1 cellular context compared by ENCODE assay signal in the genomic region with DNA sequence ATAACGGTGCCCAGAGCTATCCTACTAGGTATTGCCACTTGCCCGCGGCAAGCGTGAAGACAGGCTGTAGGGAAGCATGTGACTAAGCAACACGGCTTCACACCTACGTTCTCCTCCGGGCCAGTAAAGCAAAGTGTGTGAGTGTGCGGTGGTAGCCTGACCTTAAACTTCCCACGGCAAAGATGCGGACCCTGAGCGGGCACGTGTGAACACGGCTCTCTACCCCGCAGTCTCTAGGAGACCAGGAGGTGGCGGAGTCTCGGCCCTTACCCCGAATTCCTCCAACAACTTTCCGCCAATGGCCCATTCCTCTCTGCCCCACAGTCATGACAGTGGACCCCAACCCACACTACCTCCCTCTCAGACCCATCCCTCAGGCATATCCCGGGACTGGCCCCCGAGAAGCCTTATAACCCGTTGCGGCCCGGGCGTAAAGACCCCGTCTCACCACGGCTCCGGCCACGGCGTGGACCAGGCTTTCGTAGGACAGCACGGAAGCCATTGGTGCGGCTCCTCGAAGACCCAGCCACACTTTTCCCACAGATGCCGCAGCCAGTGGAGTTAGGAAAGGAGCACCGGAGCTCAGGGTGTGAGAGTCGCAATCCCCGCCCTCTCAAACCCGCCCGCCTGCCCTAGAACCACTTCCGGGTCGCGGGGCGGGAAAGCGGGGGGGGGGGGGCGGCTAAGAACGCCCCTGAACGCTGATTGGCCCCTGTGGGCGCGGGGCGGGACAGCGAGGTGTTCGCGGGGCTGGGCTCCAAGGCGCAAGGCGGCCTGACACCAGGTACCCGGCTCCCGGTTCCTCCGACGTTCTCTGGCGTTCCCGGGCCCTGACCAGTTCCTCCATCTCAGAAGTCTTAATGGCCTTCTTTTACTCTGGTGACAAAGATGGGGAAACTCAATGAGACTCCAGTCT.
TF ChIP-seq lines count a peak whose summit lies in the region.

A gene with protein sequence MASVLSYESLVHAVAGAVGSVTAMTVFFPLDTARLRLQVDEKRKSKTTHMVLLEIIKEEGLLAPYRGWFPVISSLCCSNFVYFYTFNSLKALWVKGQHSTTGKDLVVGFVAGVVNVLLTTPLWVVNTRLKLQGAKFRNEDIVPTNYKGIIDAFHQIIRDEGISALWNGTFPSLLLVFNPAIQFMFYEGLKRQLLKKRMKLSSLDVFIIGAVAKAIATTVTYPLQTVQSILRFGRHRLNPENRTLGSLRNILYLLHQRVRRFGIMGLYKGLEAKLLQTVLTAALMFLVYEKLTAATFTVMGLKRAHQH (minus strand): TSS at position 600 of the 916 bp plus-strand sequence. CDS start 98 bp downstream, at position 502.

TF ChIP-seq in K562, 482 proteins besides CTCF, POLR2A, EP300 and RAD21 (continued from another document and continues in another):
- TF ChIP-seq, protein P1, sequence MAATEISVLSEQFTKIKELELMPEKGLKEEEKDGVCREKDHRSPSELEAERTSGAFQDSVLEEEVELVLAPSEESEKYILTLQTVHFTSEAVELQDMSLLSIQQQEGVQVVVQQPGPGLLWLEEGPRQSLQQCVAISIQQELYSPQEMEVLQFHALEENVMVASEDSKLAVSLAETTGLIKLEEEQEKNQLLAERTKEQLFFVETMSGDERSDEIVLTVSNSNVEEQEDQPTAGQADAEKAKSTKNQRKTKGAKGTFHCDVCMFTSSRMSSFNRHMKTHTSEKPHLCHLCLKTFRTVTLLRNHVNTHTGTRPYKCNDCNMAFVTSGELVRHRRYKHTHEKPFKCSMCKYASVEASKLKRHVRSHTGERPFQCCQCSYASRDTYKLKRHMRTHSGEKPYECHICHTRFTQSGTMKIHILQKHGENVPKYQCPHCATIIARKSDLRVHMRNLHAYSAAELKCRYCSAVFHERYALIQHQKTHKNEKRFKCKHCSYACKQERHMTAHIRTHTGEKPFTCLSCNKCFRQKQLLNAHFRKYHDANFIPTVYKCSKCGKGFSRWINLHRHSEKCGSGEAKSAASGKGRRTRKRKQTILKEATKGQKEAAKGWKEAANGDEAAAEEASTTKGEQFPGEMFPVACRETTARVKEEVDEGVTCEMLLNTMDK (IDR thresholded peaks at IDR 0.05; ENCODE audit: borderline replicate concordance, insufficient read depth, low read depth, low read length, poor library complexity, severe bottlenecking), result peak; percentile 11
- TF ChIP-seq PHF8 (IDR thresholded peaks at IDR 0.05; ENCODE audit: borderline replicate concordance, low read length) (peak; percentile 68; the same call in 1 of the 2 replicates), ETV5 (CRISPR knock-in tag; IDR thresholded peaks at IDR 0.05; ENCODE audit: low read depth) (0 out of 2 replicates have a peak, but pooled peaks have one; percentile 30), ZNF217 (CRISPR knock-in tag; IDR thresholded peaks at IDR 0.05) (no peak), GTF2E2 (tag; IDR thresholded peaks at IDR 0.05) (no peak), ZNF589 (CRISPR knock-in tag; IDR thresholded peaks at IDR 0.05; ENCODE audit: low read depth) (0 out of 2 replicates have a peak, but pooled peaks have one; percentile 37), SMAD2 (IDR thresholded peaks at IDR 0.05; ENCODE audit: low read depth, low read length) (no peak), GABPB1 (CRISPR knock-in tag; IDR thresholded peaks at IDR 0.05) (peak; percentile 93), ZNF232 (CRISPR knock-in tag; IDR thresholded peaks at IDR 0.05) (no peak)
- TF ChIP-seq, protein P2, sequence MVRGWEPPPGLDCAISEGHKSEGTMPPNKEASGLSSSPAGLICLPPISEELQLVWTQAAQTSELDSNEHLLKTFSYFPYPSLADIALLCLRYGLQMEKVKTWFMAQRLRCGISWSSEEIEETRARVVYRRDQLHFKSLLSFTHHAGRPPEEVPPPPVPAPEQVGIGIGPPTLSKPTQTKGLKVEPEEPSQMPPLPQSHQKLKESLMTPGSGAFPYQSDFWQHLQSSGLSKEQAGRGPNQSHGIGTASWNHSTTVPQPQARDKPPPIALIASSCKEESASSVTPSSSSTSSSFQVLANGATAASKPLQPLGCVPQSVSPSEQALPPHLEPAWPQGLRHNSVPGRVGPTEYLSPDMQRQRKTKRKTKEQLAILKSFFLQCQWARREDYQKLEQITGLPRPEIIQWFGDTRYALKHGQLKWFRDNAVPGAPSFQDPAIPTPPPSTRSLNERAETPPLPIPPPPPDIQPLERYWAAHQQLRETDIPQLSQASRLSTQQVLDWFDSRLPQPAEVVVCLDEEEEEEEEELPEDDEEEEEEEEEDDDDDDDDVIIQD (CRISPR knock-in tag; IDR thresholded peaks at IDR 0.05), result no peak
- TF ChIP-seq, protein P3, sequence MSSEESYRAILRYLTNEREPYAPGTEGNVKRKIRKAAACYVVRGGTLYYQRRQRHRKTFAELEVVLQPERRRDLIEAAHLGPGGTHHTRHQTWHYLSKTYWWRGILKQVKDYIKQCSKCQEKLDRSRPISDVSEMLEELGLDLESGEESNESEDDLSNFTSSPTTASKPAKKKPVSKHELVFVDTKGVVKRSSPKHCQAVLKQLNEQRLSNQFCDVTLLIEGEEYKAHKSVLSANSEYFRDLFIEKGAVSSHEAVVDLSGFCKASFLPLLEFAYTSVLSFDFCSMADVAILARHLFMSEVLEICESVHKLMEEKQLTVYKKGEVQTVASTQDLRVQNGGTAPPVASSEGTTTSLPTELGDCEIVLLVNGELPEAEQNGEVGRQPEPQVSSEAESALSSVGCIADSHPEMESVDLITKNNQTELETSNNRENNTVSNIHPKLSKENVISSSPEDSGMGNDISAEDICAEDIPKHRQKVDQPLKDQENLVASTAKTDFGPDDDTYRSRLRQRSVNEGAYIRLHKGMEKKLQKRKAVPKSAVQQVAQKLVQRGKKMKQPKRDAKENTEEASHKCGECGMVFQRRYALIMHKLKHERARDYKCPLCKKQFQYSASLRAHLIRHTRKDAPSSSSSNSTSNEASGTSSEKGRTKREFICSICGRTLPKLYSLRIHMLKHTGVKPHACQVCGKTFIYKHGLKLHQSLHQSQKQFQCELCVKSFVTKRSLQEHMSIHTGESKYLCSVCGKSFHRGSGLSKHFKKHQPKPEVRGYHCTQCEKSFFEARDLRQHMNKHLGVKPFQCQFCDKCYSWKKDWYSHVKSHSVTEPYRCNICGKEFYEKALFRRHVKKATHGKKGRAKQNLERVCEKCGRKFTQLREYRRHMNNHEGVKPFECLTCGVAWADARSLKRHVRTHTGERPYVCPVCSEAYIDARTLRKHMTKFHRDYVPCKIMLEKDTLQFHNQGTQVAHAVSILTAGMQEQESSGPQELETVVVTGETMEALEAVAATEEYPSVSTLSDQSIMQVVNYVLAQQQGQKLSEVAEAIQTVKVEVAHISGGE (CRISPR knock-in tag; IDR thresholded peaks at IDR 0.05), result peak in 1 of 3 experiments; percentile 45; a peak in 2 of 6 replicates
- TF ChIP-seq, protein P4, sequence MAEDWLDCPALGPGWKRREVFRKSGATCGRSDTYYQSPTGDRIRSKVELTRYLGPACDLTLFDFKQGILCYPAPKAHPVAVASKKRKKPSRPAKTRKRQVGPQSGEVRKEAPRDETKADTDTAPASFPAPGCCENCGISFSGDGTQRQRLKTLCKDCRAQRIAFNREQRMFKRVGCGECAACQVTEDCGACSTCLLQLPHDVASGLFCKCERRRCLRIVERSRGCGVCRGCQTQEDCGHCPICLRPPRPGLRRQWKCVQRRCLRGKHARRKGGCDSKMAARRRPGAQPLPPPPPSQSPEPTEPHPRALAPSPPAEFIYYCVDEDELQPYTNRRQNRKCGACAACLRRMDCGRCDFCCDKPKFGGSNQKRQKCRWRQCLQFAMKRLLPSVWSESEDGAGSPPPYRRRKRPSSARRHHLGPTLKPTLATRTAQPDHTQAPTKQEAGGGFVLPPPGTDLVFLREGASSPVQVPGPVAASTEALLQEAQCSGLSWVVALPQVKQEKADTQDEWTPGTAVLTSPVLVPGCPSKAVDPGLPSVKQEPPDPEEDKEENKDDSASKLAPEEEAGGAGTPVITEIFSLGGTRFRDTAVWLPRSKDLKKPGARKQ (CRISPR knock-in tag; IDR thresholded peaks at IDR 0.05), result no peak
- TF ChIP-seq, protein P5, sequence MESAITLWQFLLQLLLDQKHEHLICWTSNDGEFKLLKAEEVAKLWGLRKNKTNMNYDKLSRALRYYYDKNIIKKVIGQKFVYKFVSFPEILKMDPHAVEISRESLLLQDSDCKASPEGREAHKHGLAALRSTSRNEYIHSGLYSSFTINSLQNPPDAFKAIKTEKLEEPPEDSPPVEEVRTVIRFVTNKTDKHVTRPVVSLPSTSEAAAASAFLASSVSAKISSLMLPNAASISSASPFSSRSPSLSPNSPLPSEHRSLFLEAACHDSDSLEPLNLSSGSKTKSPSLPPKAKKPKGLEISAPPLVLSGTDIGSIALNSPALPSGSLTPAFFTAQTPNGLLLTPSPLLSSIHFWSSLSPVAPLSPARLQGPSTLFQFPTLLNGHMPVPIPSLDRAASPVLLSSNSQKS (CRISPR knock-in tag; IDR thresholded peaks at IDR 0.05), result no peak
- TF ChIP-seq, protein P6, sequence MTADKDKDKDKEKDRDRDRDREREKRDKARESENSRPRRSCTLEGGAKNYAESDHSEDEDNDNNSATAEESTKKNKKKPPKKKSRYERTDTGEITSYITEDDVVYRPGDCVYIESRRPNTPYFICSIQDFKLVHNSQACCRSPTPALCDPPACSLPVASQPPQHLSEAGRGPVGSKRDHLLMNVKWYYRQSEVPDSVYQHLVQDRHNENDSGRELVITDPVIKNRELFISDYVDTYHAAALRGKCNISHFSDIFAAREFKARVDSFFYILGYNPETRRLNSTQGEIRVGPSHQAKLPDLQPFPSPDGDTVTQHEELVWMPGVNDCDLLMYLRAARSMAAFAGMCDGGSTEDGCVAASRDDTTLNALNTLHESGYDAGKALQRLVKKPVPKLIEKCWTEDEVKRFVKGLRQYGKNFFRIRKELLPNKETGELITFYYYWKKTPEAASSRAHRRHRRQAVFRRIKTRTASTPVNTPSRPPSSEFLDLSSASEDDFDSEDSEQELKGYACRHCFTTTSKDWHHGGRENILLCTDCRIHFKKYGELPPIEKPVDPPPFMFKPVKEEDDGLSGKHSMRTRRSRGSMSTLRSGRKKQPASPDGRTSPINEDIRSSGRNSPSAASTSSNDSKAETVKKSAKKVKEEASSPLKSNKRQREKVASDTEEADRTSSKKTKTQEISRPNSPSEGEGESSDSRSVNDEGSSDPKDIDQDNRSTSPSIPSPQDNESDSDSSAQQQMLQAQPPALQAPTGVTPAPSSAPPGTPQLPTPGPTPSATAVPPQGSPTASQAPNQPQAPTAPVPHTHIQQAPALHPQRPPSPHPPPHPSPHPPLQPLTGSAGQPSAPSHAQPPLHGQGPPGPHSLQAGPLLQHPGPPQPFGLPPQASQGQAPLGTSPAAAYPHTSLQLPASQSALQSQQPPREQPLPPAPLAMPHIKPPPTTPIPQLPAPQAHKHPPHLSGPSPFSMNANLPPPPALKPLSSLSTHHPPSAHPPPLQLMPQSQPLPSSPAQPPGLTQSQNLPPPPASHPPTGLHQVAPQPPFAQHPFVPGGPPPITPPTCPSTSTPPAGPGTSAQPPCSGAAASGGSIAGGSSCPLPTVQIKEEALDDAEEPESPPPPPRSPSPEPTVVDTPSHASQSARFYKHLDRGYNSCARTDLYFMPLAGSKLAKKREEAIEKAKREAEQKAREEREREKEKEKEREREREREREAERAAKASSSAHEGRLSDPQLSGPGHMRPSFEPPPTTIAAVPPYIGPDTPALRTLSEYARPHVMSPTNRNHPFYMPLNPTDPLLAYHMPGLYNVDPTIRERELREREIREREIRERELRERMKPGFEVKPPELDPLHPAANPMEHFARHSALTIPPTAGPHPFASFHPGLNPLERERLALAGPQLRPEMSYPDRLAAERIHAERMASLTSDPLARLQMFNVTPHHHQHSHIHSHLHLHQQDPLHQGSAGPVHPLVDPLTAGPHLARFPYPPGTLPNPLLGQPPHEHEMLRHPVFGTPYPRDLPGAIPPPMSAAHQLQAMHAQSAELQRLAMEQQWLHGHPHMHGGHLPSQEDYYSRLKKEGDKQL (CRISPR knock-in tag; IDR thresholded peaks at IDR 0.05; ENCODE audit: borderline replicate concordance), result no peak
- TF ChIP-seq, protein P7, sequence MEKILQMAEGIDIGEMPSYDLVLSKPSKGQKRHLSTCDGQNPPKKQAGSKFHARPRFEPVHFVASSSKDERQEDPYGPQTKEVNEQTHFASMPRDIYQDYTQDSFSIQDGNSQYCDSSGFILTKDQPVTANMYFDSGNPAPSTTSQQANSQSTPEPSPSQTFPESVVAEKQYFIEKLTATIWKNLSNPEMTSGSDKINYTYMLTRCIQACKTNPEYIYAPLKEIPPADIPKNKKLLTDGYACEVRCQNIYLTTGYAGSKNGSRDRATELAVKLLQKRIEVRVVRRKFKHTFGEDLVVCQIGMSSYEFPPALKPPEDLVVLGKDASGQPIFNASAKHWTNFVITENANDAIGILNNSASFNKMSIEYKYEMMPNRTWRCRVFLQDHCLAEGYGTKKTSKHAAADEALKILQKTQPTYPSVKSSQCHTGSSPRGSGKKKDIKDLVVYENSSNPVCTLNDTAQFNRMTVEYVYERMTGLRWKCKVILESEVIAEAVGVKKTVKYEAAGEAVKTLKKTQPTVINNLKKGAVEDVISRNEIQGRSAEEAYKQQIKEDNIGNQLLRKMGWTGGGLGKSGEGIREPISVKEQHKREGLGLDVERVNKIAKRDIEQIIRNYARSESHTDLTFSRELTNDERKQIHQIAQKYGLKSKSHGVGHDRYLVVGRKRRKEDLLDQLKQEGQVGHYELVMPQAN (IDR thresholded peaks at IDR 0.05; ENCODE audit: borderline replicate concordance), result peak; percentile 87; the same call in 1 of the 2 replicates
- TF ChIP-seq, protein P8, sequence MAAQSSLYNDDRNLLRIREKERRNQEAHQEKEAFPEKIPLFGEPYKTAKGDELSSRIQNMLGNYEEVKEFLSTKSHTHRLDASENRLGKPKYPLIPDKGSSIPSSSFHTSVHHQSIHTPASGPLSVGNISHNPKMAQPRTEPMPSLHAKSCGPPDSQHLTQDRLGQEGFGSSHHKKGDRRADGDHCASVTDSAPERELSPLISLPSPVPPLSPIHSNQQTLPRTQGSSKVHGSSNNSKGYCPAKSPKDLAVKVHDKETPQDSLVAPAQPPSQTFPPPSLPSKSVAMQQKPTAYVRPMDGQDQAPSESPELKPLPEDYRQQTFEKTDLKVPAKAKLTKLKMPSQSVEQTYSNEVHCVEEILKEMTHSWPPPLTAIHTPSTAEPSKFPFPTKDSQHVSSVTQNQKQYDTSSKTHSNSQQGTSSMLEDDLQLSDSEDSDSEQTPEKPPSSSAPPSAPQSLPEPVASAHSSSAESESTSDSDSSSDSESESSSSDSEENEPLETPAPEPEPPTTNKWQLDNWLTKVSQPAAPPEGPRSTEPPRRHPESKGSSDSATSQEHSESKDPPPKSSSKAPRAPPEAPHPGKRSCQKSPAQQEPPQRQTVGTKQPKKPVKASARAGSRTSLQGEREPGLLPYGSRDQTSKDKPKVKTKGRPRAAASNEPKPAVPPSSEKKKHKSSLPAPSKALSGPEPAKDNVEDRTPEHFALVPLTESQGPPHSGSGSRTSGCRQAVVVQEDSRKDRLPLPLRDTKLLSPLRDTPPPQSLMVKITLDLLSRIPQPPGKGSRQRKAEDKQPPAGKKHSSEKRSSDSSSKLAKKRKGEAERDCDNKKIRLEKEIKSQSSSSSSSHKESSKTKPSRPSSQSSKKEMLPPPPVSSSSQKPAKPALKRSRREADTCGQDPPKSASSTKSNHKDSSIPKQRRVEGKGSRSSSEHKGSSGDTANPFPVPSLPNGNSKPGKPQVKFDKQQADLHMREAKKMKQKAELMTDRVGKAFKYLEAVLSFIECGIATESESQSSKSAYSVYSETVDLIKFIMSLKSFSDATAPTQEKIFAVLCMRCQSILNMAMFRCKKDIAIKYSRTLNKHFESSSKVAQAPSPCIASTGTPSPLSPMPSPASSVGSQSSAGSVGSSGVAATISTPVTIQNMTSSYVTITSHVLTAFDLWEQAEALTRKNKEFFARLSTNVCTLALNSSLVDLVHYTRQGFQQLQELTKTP (IDR thresholded peaks at IDR 0.05; ENCODE audit: low read depth in 1 of 2, partially characterized antibody in 2 of 2), result peak in 1 of 2 experiments; percentile 26
- TF ChIP-seq, protein P9, sequence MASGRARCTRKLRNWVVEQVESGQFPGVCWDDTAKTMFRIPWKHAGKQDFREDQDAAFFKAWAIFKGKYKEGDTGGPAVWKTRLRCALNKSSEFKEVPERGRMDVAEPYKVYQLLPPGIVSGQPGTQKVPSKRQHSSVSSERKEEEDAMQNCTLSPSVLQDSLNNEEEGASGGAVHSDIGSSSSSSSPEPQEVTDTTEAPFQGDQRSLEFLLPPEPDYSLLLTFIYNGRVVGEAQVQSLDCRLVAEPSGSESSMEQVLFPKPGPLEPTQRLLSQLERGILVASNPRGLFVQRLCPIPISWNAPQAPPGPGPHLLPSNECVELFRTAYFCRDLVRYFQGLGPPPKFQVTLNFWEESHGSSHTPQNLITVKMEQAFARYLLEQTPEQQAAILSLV (tag; IDR thresholded peaks at IDR 0.05), result 0 out of 2 replicates have a peak, but pooled peaks have one; percentile 12
